ENCODE assay signal across 17 cellular contexts in genomic region chr14:32985881-32986280, GRCh38. TPM values are rescaled to one million over a fixed set of nuclear protein-coding genes. Genes with fewer than 3 reads are reported as not detected.
DNase-seq lines count a peak whose midpoint lies in the region; ATAC-seq lines count a peak whose summit lies in the region.
"Had no signal": no experiment of that assay in that cellular context is flagged by ENCODE, and none has a peak within 500 bp of the region (broad histone marks: within the 10 kb centered on the region; RNA-seq: fewer than 3 reads in every experiment).

No MANE protein-coding gene starts in this region.

- no peaks in the 10 kb centered on the region for H3K36me3 Mint-ChIP-seq in activated CD4-positive, alpha-beta memory T cell treated with anti-CD3 and anti-CD28 coated beads for 36 hours
- H3K36me3 Mint-ChIP-seq: naive thymus-derived CD8-positive, alpha-beta T cell had no signal

- H3K27ac ChIP-seq in SJCRH30, result peak overlapping the region; percentile 89
- H3K27ac ChIP-seq: skin epidermis, vagina had no signal

- H3K4me1 Mint-ChIP-seq in activated CD4-positive, alpha-beta memory T cell treated with anti-CD3 and anti-CD28 coated beads for 36 hours (ENCODE audit: low read depth), result no peaks in the 10 kb centered on the region
- H3K4me1 Mint-ChIP-seq: central memory CD8-positive, alpha-beta T cell; naive thymus-derived CD8-positive, alpha-beta T cell had no signal

- H3K4me3 ChIP-seq in SJCRH30, result peak overlapping the region; percentile 45
- H3K4me3 ChIP-seq: skin epidermis, vagina had no signal

- no peak for ATAC-seq in HG03432 (IDR thresholded peaks at IDR 0.05; ENCODE audit: unreplicated experiment)
- ATAC-seq: naive thymus-derived CD8-positive, alpha-beta T cell had no signal

- no peak overlapping the region for H3K27ac Mint-ChIP-seq in activated CD4-positive, alpha-beta memory T cell treated with anti-CD3 and anti-CD28 coated beads for 36 hours
- H3K27ac Mint-ChIP-seq: naive thymus-derived CD8-positive, alpha-beta T cell had no signal

- intact Hi-C loops in head of caudate nucleus (cut with DNase I), result loop anchor here (5.0 kb wide), 1 partner anchor 49 kb away; the partner anchor contains the start of gene NPAS3
- intact Hi-C loops in activated CD4-positive, alpha-beta memory T cell treated with anti-CD3 and anti-CD28 coated beads for 36 hours (cut with micrococcal nuclease), result no loop called here

- no peaks in the 10 kb centered on the region for H3K27me3 ChIP-seq in SJCRH30
- H3K27me3 ChIP-seq: vagina had no signal

- no peaks in the 10 kb centered on the region for H3K27me3 Mint-ChIP-seq in activated CD4-positive, alpha-beta memory T cell treated with anti-CD3 and anti-CD28 coated beads for 36 hours
- H3K27me3 Mint-ChIP-seq: central memory CD8-positive, alpha-beta T cell had no signal

- H3K4me1 ChIP-seq in SJCRH30, result peaks cover 36% of the 10 kb centered on the region
- H3K4me1 ChIP-seq: vagina had no signal

- H3K9me3 ChIP-seq in SJCRH30 (replicated peaks), result no peaks in the 10 kb centered on the region
- H3K9me3 ChIP-seq: vagina had no signal

- H3K9me3 Mint-ChIP-seq in activated CD4-positive, alpha-beta memory T cell treated with anti-CD3 and anti-CD28 coated beads for 36 hours, result no peaks in the 10 kb centered on the region

- POLR2A ChIA-PET in activated CD4-positive, alpha-beta memory T cell treated with anti-CD3 and anti-CD28 coated beads for 36 hours (lab: Charles Lee), result no interaction called here

- CTCF ChIA-PET in activated CD4-positive, alpha-beta memory T cell treated with anti-CD3 and anti-CD28 coated beads for 36 hours (lab: Charles Lee), result no interaction called here

- H3K36me3 ChIP-seq in SJCRH30, result no peaks in the 10 kb centered on the region
- H3K36me3 ChIP-seq: vagina had no signal

- DNase-seq in Daoy (ENCODE audit: low read depth) (peak; percentile 10), SJCRH30 (peak; percentile 70 to 83), head of caudate nucleus (peak in 41 of 42 donors; percentile 8 to 78 (median 44)), occipital lobe (lab: John Stamatoyannopoulos, UW) (peak; percentile 5), glomerular visceral epithelial cell (ENCODE audit: extremely low spot score) (no peak)
- no peak for DNase-seq in activated CD4-positive, alpha-beta memory T cell treated with anti-CD3 and anti-CD28 coated beads for 36 hours
- no peak for DNase-seq in stimulated activated CD4-positive, alpha-beta T cell treated with anti-CD3 and anti-CD28 coated beads, Interleukin-2, amount 100 ng/mL, for 24 hours
- DNase-seq: activated naive CD4-positive, alpha-beta T cell treated with anti-CD3 and anti-CD28 coated beads, Interleukin-2, amount 50 U/mL, for 16 hours; glutamatergic neuron; kidney glomerular epithelial cell; MV-4-11; naive thymus-derived CD8-positive, alpha-beta T cell; stimulated activated naive CD4-positive, alpha-beta T cell had no signal

- H3K4me3 Mint-ChIP-seq in activated CD4-positive, alpha-beta memory T cell treated with anti-CD3 and anti-CD28 coated beads for 36 hours, result no peak overlapping the region
- H3K4me3 Mint-ChIP-seq: central memory CD8-positive, alpha-beta T cell; naive thymus-derived CD8-positive, alpha-beta T cell had no signal

RNA-seq across cellular contexts. Expression of gene NPAS3, which starts 47.2 kb away (rescaled TPM):
- 1.5 and 1.9 TPM in 2 replicates for total RNA-seq in Daoy (2014; rRNA removed; shearing (Covaris generic))
- 1.3 and 1.8 TPM in 2 replicates for total RNA-seq in SJCRH30 (2014; rRNA removed; shearing (Covaris generic))
- 44.6 TPM for total RNA-seq in occipital lobe
- total RNA-seq in activated CD4-positive, alpha-beta memory T cell treated with anti-CD3 and anti-CD28 coated beads for 36 hours, result not detected
- total RNA-seq: naive thymus-derived CD8-positive, alpha-beta T cell had no signal

Comparison
In these comparisons a context has a peak if more than half of its experiments do, and no peak if none do; other contexts are left out.
1. DNase-seq: peak in Daoy (single experiment), SJCRH30 (2 of 2), head of caudate nucleus (41 of 42) and occipital lobe (single experiment); none in glomerular visceral epithelial cell (single experiment), activated CD4-positive, alpha-beta memory T cell treated with anti-CD3 and anti-CD28 coated beads for 36 hours (single experiment) and stimulated activated CD4-positive, alpha-beta T cell treated with anti-CD3 and anti-CD28 coated beads, Interleukin-2, amount 100 ng/mL, for 24 hours (0 of 2).
2. RNA of gene NPAS3, which starts 47.2 kb away (total RNA-seq): 44.6 TPM in occipital lobe (single experiment); 1.5 to 1.9 TPM in Daoy, 1.3 to 1.8 TPM in SJCRH30 and not detected in activated CD4-positive, alpha-beta memory T cell treated with anti-CD3 and anti-CD28 coated beads for 36 hours; every median in the first group is over 10 times any median in the second.